ENCODE assay signal across 10 cellular contexts in genomic region chr10:119268428-119268827, GRCh38.
DNase-seq lines count a peak whose midpoint lies in the region; ATAC-seq and TF ChIP-seq lines count a peak whose summit lies in the region.
"Had no signal": no experiment of that assay in that cellular context is flagged by ENCODE, and none has a peak within 500 bp of the region (broad histone marks: within the 10 kb centered on the region; RNA-seq: fewer than 3 reads in every experiment).

No MANE protein-coding gene starts in this region.

- H3K9ac ChIP-seq in duodenal mucosa (ENCODE audit: low read depth in 1 of 2, low read length in 2 of 2) (peak overlapping the region in 1 of 2 donors; percentile 31), MM.1S (ENCODE audit: low read length) (no peak overlapping the region)

- H3K4me3 ChIP-seq in duodenal mucosa (ENCODE audit: low read depth in 1 of 2, low read length in 2 of 2) = no peak overlapping the region
- H3K4me3 ChIP-seq in MM.1S (ENCODE audit: low read length) = no peak overlapping the region
- H3K4me3 ChIP-seq: lung had no signal

- no peaks in the 10 kb centered on the region for H3K27me3 ChIP-seq in duodenal mucosa (ENCODE audit: control insufficient read depth in 1 of 2, insufficient read depth in 2 of 2, low read length in 2 of 2)
- no peaks in the 10 kb centered on the region for H3K27me3 ChIP-seq in MM.1S (replicated peaks; ENCODE audit: insufficient read depth, low read length)

- TF ChIP-seq CTCF in CD14-positive monocyte (IDR thresholded peaks at IDR 0.05) (no peak), neural crest cell (conservative IDR thresholded peaks at IDR 0.05) (no peak), MM.1S (IDR thresholded peaks at IDR 0.05; ENCODE audit: low read length) (no peak)

- peak overlapping the region in 4 of 7 donors; percentile 18 to 89 (median 80) for H3K27ac Mint-ChIP-seq in CD14-positive monocyte
- H3K27ac Mint-ChIP-seq in IgD-negative memory B cell = peak overlapping the region; percentile 95 to 100 (median 100)
- H3K27ac Mint-ChIP-seq in neural crest cell (ENCODE audit: unreplicated experiment) = peak overlapping the region; percentile 57

- H3K36me3 ChIP-seq in duodenal mucosa (ENCODE audit: control insufficient read depth in 1 of 2, insufficient read depth in 2 of 2, low read length in 2 of 2) (no peaks in the 10 kb centered on the region), MM.1S (replicated peaks; ENCODE audit: insufficient read depth, low read length) (no peaks in the 10 kb centered on the region)

- no peak for ATAC-seq in HG02884 (IDR thresholded peaks at IDR 0.05; ENCODE audit: unreplicated experiment)

- peaks cover 65% of the 10 kb centered on the region in 2 donors for H3K4me1 ChIP-seq in duodenal mucosa (ENCODE audit: control insufficient read depth in 1 of 2, insufficient read depth in 2 of 2, low read length in 2 of 2)
- H3K4me1 ChIP-seq in MM.1S (ENCODE audit: low read length) = peaks cover 11% of the 10 kb centered on the region

- H3K27ac ChIP-seq in duodenal mucosa (ENCODE audit: low read depth, low read length) (peak overlapping the region; percentile 80), MM.1S (ENCODE audit: low read length) (no peak overlapping the region; the same call in 1 of the 2 replicates)
- H3K27ac ChIP-seq: WERI-Rb-1 had no signal

- H3K4me1 Mint-ChIP-seq in CD14-positive monocyte = peaks cover 47% of the 10 kb centered on the region
- H3K4me1 Mint-ChIP-seq in IgD-negative memory B cell = peaks cover 49 to 63% (median 53%) of the 10 kb centered on the region in 3 donors
- H3K4me1 Mint-ChIP-seq in neural crest cell = peaks cover 27% of the 10 kb centered on the region

- no peaks in the 10 kb centered on the region for H3F3A ChIP-seq in MM.1S (ENCODE audit: insufficient read depth, low read length)

- H3K27me3 Mint-ChIP-seq in CD14-positive monocyte (ENCODE audit: low read depth in 3 of 3) = peaks cover 0 to 6% (median 5%) of the 10 kb centered on the region in 3 donors
- H3K27me3 Mint-ChIP-seq in IgD-negative memory B cell = no peaks in the 10 kb centered on the region
- H3K27me3 Mint-ChIP-seq in neural crest cell (ENCODE audit: low read depth) = no peaks in the 10 kb centered on the region

- intact Hi-C loops in CD14-positive monocyte (cut with micrococcal nuclease) = no loop called here

- no peaks in the 10 kb centered on the region for H4K20me1 ChIP-seq in MM.1S (ENCODE audit: insufficient read depth, low read length)

- H3K9me3 ChIP-seq in duodenal mucosa (ENCODE audit: control insufficient read depth in 1 of 2, low read length in 2 of 2) = no peaks in the 10 kb centered on the region
- H3K9me3 ChIP-seq in MM.1S (replicated peaks; ENCODE audit: insufficient read depth, low read length) = no peaks in the 10 kb centered on the region

- H2AFZ ChIP-seq in MM.1S (ENCODE audit: low read length) = no peak overlapping the region

- peaks cover 7 to 17% of the 10 kb centered on the region in 2 donors for H3K36me3 Mint-ChIP-seq in CD14-positive monocyte
- H3K36me3 Mint-ChIP-seq in IgD-negative memory B cell = peaks cover 4% of the 10 kb centered on the region
- H3K36me3 Mint-ChIP-seq in neural crest cell (ENCODE audit: low read depth) = peaks cover under 1% of the 10 kb centered on the region

- H3K9me2 ChIP-seq in MM.1S (replicated peaks; ENCODE audit: insufficient read depth, low read length) = no peaks in the 10 kb centered on the region

- no peak overlapping the region for H3K4me2 ChIP-seq in MM.1S (ENCODE audit: low read depth, low read length)

- H3K9me3 Mint-ChIP-seq in CD14-positive monocyte = peaks cover 0 to 5% (median 0%) of the 10 kb centered on the region in 7 donors
- no peaks in the 10 kb centered on the region for H3K9me3 Mint-ChIP-seq in IgD-negative memory B cell
- no peaks in the 10 kb centered on the region for H3K9me3 Mint-ChIP-seq in neural crest cell

- no peaks in the 10 kb centered on the region for H3K79me2 ChIP-seq in MM.1S (ENCODE audit: low read length)

- DNase-seq in CD14-positive monocyte (ENCODE audit: low spot score) (no peak), neural crest cell (ENCODE audit: low read depth, low spot score) (no peak), NCI-H82 (lab: John Stamatoyannopoulos, UW) (no peak), GM19240 (ENCODE audit: insufficient read length, low spot score) (no peak), MM.1S (no peak)
- DNase-seq: WERI-Rb-1 had no signal

- H3K4me3 Mint-ChIP-seq in CD14-positive monocyte = no peak overlapping the region
- peak overlapping the region; percentile 22 to 88 (median 80) for H3K4me3 Mint-ChIP-seq in IgD-negative memory B cell
- no peak overlapping the region for H3K4me3 Mint-ChIP-seq in neural crest cell

Comparison
In these comparisons a context has a peak if more than half of its experiments do, and no peak if none do; other contexts are left out.
1. H3K4me3 Mint-ChIP-seq: peak in IgD-negative memory B cell (4 of 4); none in CD14-positive monocyte (0 of 2) and neural crest cell (single experiment).
2. Peak in every context shown above with its lines, with median percentiles within 50 percentile points of each other: H3K27ac Mint-ChIP-seq.